12 cellular contexts compared by ENCODE assay signal in genomic region chr17:67258836-67259468, GRCh38. TPM values are rescaled to one million over a fixed set of nuclear protein-coding genes. Genes with fewer than 3 reads are reported as not detected.
DNase-seq lines count a peak whose midpoint lies in the region; ATAC-seq and TF ChIP-seq lines count a peak whose summit lies in the region.
"Had no signal": no experiment of that assay in that cellular context is flagged by ENCODE, and none has a peak within 500 bp of the region (broad histone marks: within the 10 kb centered on the region; RNA-seq: fewer than 3 reads in every experiment).

No MANE protein-coding gene starts in this region.

- peak overlapping the region; percentile 25 for H3K4me3 Mint-ChIP-seq in activated CD4-positive, alpha-beta T cell treated with anti-CD3 and anti-CD28 coated beads, Interleukin-2, amount 10 ng/mL, durations not matched to agents 7 days and 5 days
- peak overlapping the region; percentile 32 for H3K4me3 Mint-ChIP-seq in dendritic cell treated with granulocyte-macrophage colony-stimulating factor and Interleukin-4, amounts not matched to agents 40 ng/mL and 50 ng/mL, for 4 days
- peak overlapping the region; percentile 62 for H3K4me3 Mint-ChIP-seq in stimulated activated effector memory CD8-positive, alpha-beta T cell treated with anti-CD3 and anti-CD28 coated beads, Interleukin-12 subunit alpha, Interleukin-12 subunit beta, amount 100 ng/mL, for 72 hours
- H3K4me3 Mint-ChIP-seq in HFFc6 = no peak overlapping the region

- DNase-seq in activated CD4-positive, alpha-beta T cell treated with anti-CD3 and anti-CD28 coated beads, Interleukin-2, amount 10 ng/mL, durations not matched to agents 7 days and 5 days = peak; percentile 25
- no peak for DNase-seq in activated CD4-positive, alpha-beta T cell treated with anti-CD3 and anti-CD28 coated beads, Interleukin-2, amount 50 U/mL, for 4 hours
- DNase-seq in SKM-1 treated with dmso at 0.1 percent for 144 hours (lab: John Stamatoyannopoulos, UW; ENCODE audit: unreplicated experiment) = peak; percentile 66
- DNase-seq in stimulated activated effector memory CD8-positive, alpha-beta T cell treated with anti-CD3 and anti-CD28 coated beads, Interleukin-12 subunit alpha, Interleukin-12 subunit beta, amount 100 ng/mL, for 72 hours (ENCODE audit: low spot score in 2 of 2) = peak in 1 of 2 donors; percentile 73
- no peak for DNase-seq in NCI-H510A treated with DMSO at 0.1 percent for 48 hours (lab: John Stamatoyannopoulos, UW)
- no peak for DNase-seq in HFFc6
- DNase-seq: ACHN; activated CD4-positive, CD25-positive, alpha-beta regulatory T cell; midbrain; NCI-H69 had no signal

- H3K9me3 Mint-ChIP-seq in activated CD4-positive, alpha-beta T cell treated with anti-CD3 and anti-CD28 coated beads, Interleukin-2, amount 10 ng/mL, durations not matched to agents 7 days and 5 days = peaks cover 4% of the 10 kb centered on the region
- H3K9me3 Mint-ChIP-seq in dendritic cell treated with granulocyte-macrophage colony-stimulating factor and Interleukin-4, amounts not matched to agents 40 ng/mL and 50 ng/mL, for 4 days = no peaks in the 10 kb centered on the region
- peaks cover 2% of the 10 kb centered on the region for H3K9me3 Mint-ChIP-seq in stimulated activated effector memory CD8-positive, alpha-beta T cell treated with anti-CD3 and anti-CD28 coated beads, Interleukin-12 subunit alpha, Interleukin-12 subunit beta, amount 100 ng/mL, for 72 hours
- H3K9me3 Mint-ChIP-seq in HFFc6 = no peaks in the 10 kb centered on the region

- peaks cover 3% of the 10 kb centered on the region for H3K36me3 Mint-ChIP-seq in activated CD4-positive, alpha-beta T cell treated with anti-CD3 and anti-CD28 coated beads, Interleukin-2, amount 10 ng/mL, durations not matched to agents 7 days and 5 days (ENCODE audit: low read depth)
- no peaks in the 10 kb centered on the region for H3K36me3 Mint-ChIP-seq in dendritic cell treated with granulocyte-macrophage colony-stimulating factor and Interleukin-4, amounts not matched to agents 40 ng/mL and 50 ng/mL, for 4 days (ENCODE audit: low read depth)
- no peaks in the 10 kb centered on the region for H3K36me3 Mint-ChIP-seq in stimulated activated effector memory CD8-positive, alpha-beta T cell treated with anti-CD3 and anti-CD28 coated beads, Interleukin-12 subunit alpha, Interleukin-12 subunit beta, amount 100 ng/mL, for 72 hours
- no peaks in the 10 kb centered on the region for H3K36me3 Mint-ChIP-seq in HFFc6 (ENCODE audit: low read depth)

- intact Hi-C loops in dendritic cell treated with granulocyte-macrophage colony-stimulating factor and Interleukin-4, amounts not matched to agents 40 ng/mL and 50 ng/mL, for 4 days (cut with micrococcal nuclease) = no loop called here

- peak overlapping the region; percentile 72 for H3K27ac Mint-ChIP-seq in activated CD4-positive, alpha-beta T cell treated with anti-CD3 and anti-CD28 coated beads, Interleukin-2, amount 10 ng/mL, durations not matched to agents 7 days and 5 days
- H3K27ac Mint-ChIP-seq in dendritic cell treated with granulocyte-macrophage colony-stimulating factor and Interleukin-4, amounts not matched to agents 40 ng/mL and 50 ng/mL, for 4 days = peak overlapping the region; percentile 86
- peak overlapping the region; percentile 77 for H3K27ac Mint-ChIP-seq in stimulated activated effector memory CD8-positive, alpha-beta T cell treated with anti-CD3 and anti-CD28 coated beads, Interleukin-12 subunit alpha, Interleukin-12 subunit beta, amount 100 ng/mL, for 72 hours
- H3K27ac Mint-ChIP-seq in HFFc6 = no peak overlapping the region

- peaks cover 45% of the 10 kb centered on the region for H3K4me1 Mint-ChIP-seq in activated CD4-positive, alpha-beta T cell treated with anti-CD3 and anti-CD28 coated beads, Interleukin-2, amount 10 ng/mL, durations not matched to agents 7 days and 5 days
- peaks cover 53% of the 10 kb centered on the region for H3K4me1 Mint-ChIP-seq in dendritic cell treated with granulocyte-macrophage colony-stimulating factor and Interleukin-4, amounts not matched to agents 40 ng/mL and 50 ng/mL, for 4 days (ENCODE audit: low read depth)
- peaks cover 38% of the 10 kb centered on the region for H3K4me1 Mint-ChIP-seq in stimulated activated effector memory CD8-positive, alpha-beta T cell treated with anti-CD3 and anti-CD28 coated beads, Interleukin-12 subunit alpha, Interleukin-12 subunit beta, amount 100 ng/mL, for 72 hours
- peaks cover 20% of the 10 kb centered on the region for H3K4me1 Mint-ChIP-seq in HFFc6 (ENCODE audit: low read depth)

- CTCF ChIA-PET in activated CD4-positive, alpha-beta T cell treated with anti-CD3 and anti-CD28 coated beads, Interleukin-2, amount 10 ng/mL, durations not matched to agents 7 days and 5 days (lab: Charles Lee) = interaction anchor here (1.2 kb wide), 2 partner anchors 16 to 22 kb away, joined by 3 read pairs; no protein-coding TSS in a partner anchor

- H3K27me3 Mint-ChIP-seq in activated CD4-positive, alpha-beta T cell treated with anti-CD3 and anti-CD28 coated beads, Interleukin-2, amount 10 ng/mL, durations not matched to agents 7 days and 5 days = no peaks in the 10 kb centered on the region
- no peaks in the 10 kb centered on the region for H3K27me3 Mint-ChIP-seq in dendritic cell treated with granulocyte-macrophage colony-stimulating factor and Interleukin-4, amounts not matched to agents 40 ng/mL and 50 ng/mL, for 4 days
- peaks cover 6% of the 10 kb centered on the region; the same call in 1 of the 2 replicates for H3K27me3 Mint-ChIP-seq in HFFc6 (ENCODE audit: insufficient read depth)

- no peak for TF ChIP-seq CTCF in HFFc6 (IDR thresholded peaks at IDR 0.05)

- peak; percentile 81 for ATAC-seq in stimulated activated effector memory CD8-positive, alpha-beta T cell treated with anti-CD3 and anti-CD28 coated beads, Interleukin-12 subunit alpha, Interleukin-12 subunit beta, amount 100 ng/mL, for 72 hours
- ATAC-seq in GM21447 (IDR thresholded peaks at IDR 0.05; ENCODE audit: unreplicated experiment) = no peak

- POLR2A ChIA-PET in activated CD4-positive, alpha-beta T cell treated with anti-CD3 and anti-CD28 coated beads, Interleukin-2, amount 10 ng/mL, durations not matched to agents 7 days and 5 days (lab: Charles Lee) = interaction anchor here (0.7 kb wide), 1 partner anchor 16 kb away, joined by 3 read pairs; no protein-coding TSS in a partner anchor

RNA-seq across cellular contexts. Expression of gene HELZ, which starts 14.0 kb away (rescaled TPM):
- 10 to 100 TPM; 76.8 to 77.3 TPM for total RNA-seq in activated CD4-positive, alpha-beta T cell treated with anti-CD3 and anti-CD28 coated beads, Interleukin-2, amount 10 ng/mL, durations not matched to agents 7 days and 5 days
- 10 to 100 TPM; 36.0 to 46.2 (median 38.4) TPM for total RNA-seq in HFFc6 (2021; fragmentation: NEBNext Ultra II Directional; extraction: Animal tissue kit (Norgen Biotek cat#: 25700))

Comparison
In these comparisons a context has a peak if more than half of its experiments do, and no peak if none do; other contexts are left out.
1. DNase-seq: peak in activated CD4-positive, alpha-beta T cell treated with anti-CD3 and anti-CD28 coated beads, Interleukin-2, amount 10 ng/mL, durations not matched to agents 7 days and 5 days (single experiment) and SKM-1 treated with dmso at 0.1 percent for 144 hours (single experiment); none in activated CD4-positive, alpha-beta T cell treated with anti-CD3 and anti-CD28 coated beads, Interleukin-2, amount 50 U/mL, for 4 hours (0 of 2), NCI-H510A treated with DMSO at 0.1 percent for 48 hours (single experiment) and HFFc6 (single experiment).